ENCODE assay signal across 6 cellular contexts in genomic region chr2:144921131-144921530, GRCh38.
"Had no signal": no experiment of that assay in that cellular context is flagged by ENCODE, and none has a peak within 500 bp of the region (broad histone marks: within the 10 kb centered on the region; RNA-seq: fewer than 3 reads in every experiment).

No MANE protein-coding gene starts in this region.

- H3K4me3 Mint-ChIP-seq: GM23338, H9, IgD-negative memory B cell had no signal

- H3K27ac ChIP-seq: HL-60 had no signal

- H3K4me3 ChIP-seq: GM23338 had no signal

- H3K36me3 Mint-ChIP-seq: IgD-negative memory B cell had no signal

- H3K4me2 ChIP-seq: GM23338 had no signal

- H3K27me3 Mint-ChIP-seq: IgD-negative memory B cell had no signal

- H3K27ac Mint-ChIP-seq: GM23338, H9, IgD-negative memory B cell had no signal

- H2AFZ ChIP-seq: GM23338 had no signal

- DNase-seq: H9, HCEC 1CT had no signal

- ATAC-seq: GM23338, HepG2 had no signal
